In genomic region chr17:15257316-15257925, GRCh38 we compare ENCODE assay signal across 8 cellular contexts. TPM values are rescaled to one million over a fixed set of nuclear protein-coding genes. Genes with fewer than 3 reads are reported as not detected.
DNase-seq lines count a peak whose midpoint lies in the region; ATAC-seq and TF ChIP-seq lines count a peak whose summit lies in the region.

No MANE protein-coding gene starts in this region.

- CTCF ChIA-PET in Panc1 (lab: Charles Lee): interaction anchor here (0.7 to 1.4 kb wide), 3 partner anchors 14 to 246 kb away, joined by 3 to 6 read pairs (median 4); no protein-coding TSS in a partner anchor

- BruUV-seq in Panc1 (replicated peaks; lab: Mats Ljungman, UMichigan): no TSS peak

- no peak overlapping the region for H3K27ac Mint-ChIP-seq in activated T-helper 17 cell treated with anti-CD3 and anti-CD28 coated beads, Interleukin-2, amount 50 U/mL, for 72 hours

- H3K9me3 ChIP-seq in Panc1 (ENCODE audit: control insufficient read depth, insufficient read depth, low read depth, low read length) (no peaks in the 10 kb centered on the region), neutrophil (no peaks in the 10 kb centered on the region), tibial artery (no peaks in the 10 kb centered on the region)

- H3K4me3 Mint-ChIP-seq in activated T-helper 17 cell treated with anti-CD3 and anti-CD28 coated beads, Interleukin-2, amount 50 U/mL, for 72 hours: no peak overlapping the region

- ATAC-seq in GM19025 (IDR thresholded peaks at IDR 0.05; ENCODE audit: low read depth, unreplicated experiment) (peak; percentile 67), HG03460 (IDR thresholded peaks at IDR 0.05; ENCODE audit: unreplicated experiment) (peak; percentile 66), Panc1 (peak; percentile 67)
- peak; percentile 74 for ATAC-seq in activated T-helper 17 cell treated with anti-CD3 and anti-CD28 coated beads, Interleukin-2, amount 50 U/mL, for 72 hours (replicated peaks)

- H3K4me1 ChIP-seq in Panc1 (ENCODE audit: control insufficient read depth, insufficient read depth, low read length): peaks cover 9% of the 10 kb centered on the region
- H3K4me1 ChIP-seq in neutrophil (ENCODE audit: control insufficient read depth in 1 of 2, insufficient read depth in 1 of 2, low read depth in 1 of 2, low read length in 1 of 2): peaks cover 13 to 17% of the 10 kb centered on the region in 2 experiments
- peaks cover 0 to 76% (median 52%) of the 10 kb centered on the region in 4 donors for H3K4me1 ChIP-seq in tibial artery

- in situ Hi-C loops in Panc1 (cut with HindIII; ENCODE audit: low pct_unique_long_range_greater_than_20kb, low sequenced_read_pairs): no loop called here

- intact Hi-C loops in Panc1 (cut with micrococcal nuclease; ENCODE audit: unreplicated experiment): no loop called here
- intact Hi-C loops in tibial artery (cut with DNase I; ENCODE audit: low total_unique reads): no loop called here

- H3K36me3 ChIP-seq in Panc1 (ENCODE audit: control insufficient read depth, insufficient read depth, low read length): no peaks in the 10 kb centered on the region; the same call in none of the 2 replicates
- no peaks in the 10 kb centered on the region for H3K36me3 ChIP-seq in neutrophil
- H3K36me3 ChIP-seq in tibial artery: peaks cover 55 to 63% (median 57%) of the 10 kb centered on the region in 3 donors

- H3K4me3 ChIP-seq in Panc1 (ENCODE audit: low read depth in 2 of 2, low read length in 2 of 2) (no peak overlapping the region), foreskin fibroblast (ENCODE audit: low read depth in 1 of 2, low read length in 2 of 2) (peak overlapping the region in 1 of 2 donors; percentile 34), neutrophil (ENCODE audit: low read depth in 1 of 2, low read length in 1 of 2) (no peak overlapping the region), tibial artery (peak overlapping the region; percentile 25 to 74)

- H3K27ac ChIP-seq in Panc1 (ENCODE audit: low read length) (no peak overlapping the region), neutrophil (no peak overlapping the region), tibial artery (peak overlapping the region; percentile 98 to 99)

- TF ChIP-seq CTCF in Panc1 (IDR thresholded peaks at IDR 0.05): peak; percentile 91
- peak; percentile 76 for TF ChIP-seq CTCF in foreskin fibroblast (IDR thresholded peaks at IDR 0.05; ENCODE audit: low read depth, low read length)
- TF ChIP-seq CTCF in neutrophil (IDR thresholded peaks at IDR 0.05): peak; percentile 62
- TF ChIP-seq CTCF in tibial artery (IDR thresholded peaks at IDR 0.05): peak; percentile 84 to 93

- H3K36me3 Mint-ChIP-seq in activated T-helper 17 cell treated with anti-CD3 and anti-CD28 coated beads, Interleukin-2, amount 50 U/mL, for 72 hours (ENCODE audit: low read depth): no peaks in the 10 kb centered on the region

- no peaks in the 10 kb centered on the region for H3K9me3 Mint-ChIP-seq in activated T-helper 17 cell treated with anti-CD3 and anti-CD28 coated beads, Interleukin-2, amount 50 U/mL, for 72 hours

- H3K4me1 Mint-ChIP-seq in activated T-helper 17 cell treated with anti-CD3 and anti-CD28 coated beads, Interleukin-2, amount 50 U/mL, for 72 hours: peaks cover 5% of the 10 kb centered on the region

- POLR2A ChIA-PET in Panc1 (lab: Charles Lee): no interaction called here

- H3K27me3 Mint-ChIP-seq in activated T-helper 17 cell treated with anti-CD3 and anti-CD28 coated beads, Interleukin-2, amount 50 U/mL, for 72 hours: peaks cover 57% of the 10 kb centered on the region

- DNase-seq in C1 segment of cervical spinal cord (lab: John Stamatoyannopoulos, UW) (peak in 13 of 14 donors; percentile 56 to 92 (median 86)), Panc1 (ENCODE audit: low read depth, low spot score) (peak; percentile 53), foreskin fibroblast (peak; percentile 78 to 92), tibial artery (peak; percentile 81 to 93)

- H3K27me3 ChIP-seq in Panc1 (ENCODE audit: control insufficient read depth, insufficient read depth, low read length) (no peaks in the 10 kb centered on the region), neutrophil (peaks cover 100% of the 10 kb centered on the region), tibial artery (no peaks in the 10 kb centered on the region)

RNA-seq across cellular contexts. Expression of gene PMP22, which starts 7.7 kb away (rescaled TPM):
- 6.0 TPM for total RNA-seq in Panc1 (2021; ENCODE audit: unreplicated experiment)
- 6.6 TPM for polyA plus RNA-seq in Panc1 (2012; ENCODE audit: insufficient read length)
- total RNA-seq in activated T-helper 17 cell treated with anti-CD3 and anti-CD28 coated beads, Interleukin-2, amount 50 U/mL, for 72 hours: not detected

Comparison
In these comparisons a context has a peak if more than half of its experiments do, and no peak if none do; other contexts are left out.
1. H3K27ac ChIP-seq: peak in tibial artery (2 of 2); none in Panc1 (single experiment) and neutrophil (single experiment).
2. H3K4me3 ChIP-seq: peak in tibial artery (2 of 2); none in Panc1 (0 of 2) and neutrophil (0 of 2).
3. Peak in every context shown above with its lines, with median percentiles within 50 percentile points of each other: DNase-seq, ATAC-seq and CTCF ChIP-seq.